8 cellular contexts compared by ENCODE assay signal in genomic region chr2:55311444-55311870, GRCh38. TPM values are rescaled to one million over a fixed set of nuclear protein-coding genes. Genes with fewer than 3 reads are reported as not detected.
DNase-seq lines count a peak whose midpoint lies in the region; ATAC-seq and TF ChIP-seq lines count a peak whose summit lies in the region.

No MANE protein-coding gene starts in this region.

- H3K27me3 Mint-ChIP-seq in activated naive CD8-positive, alpha-beta T cell treated with anti-CD3 and anti-CD28 coated beads, Interleukin-2, amount 50 U/mL, for 24 hours: no peaks in the 10 kb centered on the region

- H3K36me3 ChIP-seq in GM06990 (ENCODE audit: control insufficient read depth, insufficient read depth, low read length): peaks cover 6% of the 10 kb centered on the region
- peaks cover 7 to 46% of the 10 kb centered on the region in 2 donors for H3K36me3 ChIP-seq in ascending aorta

- H3K4me1 ChIP-seq in ascending aorta: no peaks in the 10 kb centered on the region

- H3K27ac ChIP-seq in ascending aorta: no peak overlapping the region

- ATAC-seq in GM21360 (IDR thresholded peaks at IDR 0.05; ENCODE audit: unreplicated experiment) (peak; percentile 96), HG03469 (IDR thresholded peaks at IDR 0.05; ENCODE audit: unreplicated experiment) (peak; percentile 94)
- ATAC-seq in activated naive CD8-positive, alpha-beta T cell treated with anti-CD3 and anti-CD28 coated beads, Interleukin-2, amount 50 U/mL, for 24 hours: peak; percentile 96

- no peaks in the 10 kb centered on the region for H3K9me3 Mint-ChIP-seq in activated naive CD8-positive, alpha-beta T cell treated with anti-CD3 and anti-CD28 coated beads, Interleukin-2, amount 50 U/mL, for 24 hours

- DNase-seq in GM06990 (ENCODE audit: extremely low read depth, insufficient read length): peak; percentile 73
- no peak for DNase-seq in activated naive CD8-positive, alpha-beta T cell treated with anti-CD3 and anti-CD28 coated beads, Interleukin-2, amount 50 U/mL, for 24 hours
- peak in 2 of 3 donors; percentile 8 to 16 for DNase-seq in stimulated activated CD4-positive, alpha-beta T cell treated with anti-CD3 and anti-CD28 coated beads, TNF-alpha, amount 100 ng/mL, for 48 hours (ENCODE audit: low read depth in 3 of 3)
- DNase-seq in ascending aorta (ENCODE audit: low spot score in 2 of 2): no peak
- DNase-seq in H4 (ENCODE audit: low spot score): no peak
- no peak for DNase-seq in globus pallidus (ENCODE audit: low spot score)

- no peaks in the 10 kb centered on the region for H3K27me3 ChIP-seq in GM06990 (replicated peaks; ENCODE audit: control insufficient read depth, insufficient read depth, low read length)
- H3K27me3 ChIP-seq in ascending aorta: no peaks in the 10 kb centered on the region

- H3K4me3 ChIP-seq in GM06990 (replicated peaks; ENCODE audit: low read depth, low read length): no peak overlapping the region
- no peak overlapping the region for H3K4me3 ChIP-seq in ascending aorta

- no peak overlapping the region for H3K4me3 Mint-ChIP-seq in activated naive CD8-positive, alpha-beta T cell treated with anti-CD3 and anti-CD28 coated beads, Interleukin-2, amount 50 U/mL, for 24 hours

- peaks cover 4% of the 10 kb centered on the region for H3K36me3 Mint-ChIP-seq in activated naive CD8-positive, alpha-beta T cell treated with anti-CD3 and anti-CD28 coated beads, Interleukin-2, amount 50 U/mL, for 24 hours (ENCODE audit: low read depth)

- TF ChIP-seq CTCF in GM06990 (IDR thresholded peaks at IDR 0.05; ENCODE audit: insufficient read depth, low read length, poor library complexity, severe bottlenecking) (peak; percentile 34), ascending aorta (IDR thresholded peaks at IDR 0.05) (peak in 1 of 3 experiments; percentile 9)

- intact Hi-C loops in ascending aorta (cut with DNase I): no loop called here

- H3K27ac Mint-ChIP-seq in activated naive CD8-positive, alpha-beta T cell treated with anti-CD3 and anti-CD28 coated beads, Interleukin-2, amount 50 U/mL, for 24 hours: peak overlapping the region; percentile 67

- H3K9me3 ChIP-seq in ascending aorta: no peaks in the 10 kb centered on the region

- H3K4me1 Mint-ChIP-seq in activated naive CD8-positive, alpha-beta T cell treated with anti-CD3 and anti-CD28 coated beads, Interleukin-2, amount 50 U/mL, for 24 hours: peaks cover 24% of the 10 kb centered on the region

RNA-seq across cellular contexts. Expression of gene MTIF2, which starts 42.4 kb away (rescaled TPM):
- 15.2 TPM for total RNA-seq in ascending aorta
- 26.5 and 37.2 TPM in 2 replicates for total RNA-seq in H4 (2014; rRNA removed; shearing (Covaris generic))

Comparison
In these comparisons a context has a peak if more than half of its experiments do, and no peak if none do; other contexts are left out.
1. DNase-seq: peak in GM06990 (single experiment) and stimulated activated CD4-positive, alpha-beta T cell treated with anti-CD3 and anti-CD28 coated beads, TNF-alpha, amount 100 ng/mL, for 48 hours (2 of 3); none in activated naive CD8-positive, alpha-beta T cell treated with anti-CD3 and anti-CD28 coated beads, Interleukin-2, amount 50 U/mL, for 24 hours (single experiment), ascending aorta (0 of 2), H4 (single experiment) and globus pallidus (single experiment).
2. Peak in every context shown above with its lines, with median percentiles within 50 percentile points of each other: ATAC-seq.